Comparison of ENCODE assay signal across 1 cellular context in the genomic region with DNA sequence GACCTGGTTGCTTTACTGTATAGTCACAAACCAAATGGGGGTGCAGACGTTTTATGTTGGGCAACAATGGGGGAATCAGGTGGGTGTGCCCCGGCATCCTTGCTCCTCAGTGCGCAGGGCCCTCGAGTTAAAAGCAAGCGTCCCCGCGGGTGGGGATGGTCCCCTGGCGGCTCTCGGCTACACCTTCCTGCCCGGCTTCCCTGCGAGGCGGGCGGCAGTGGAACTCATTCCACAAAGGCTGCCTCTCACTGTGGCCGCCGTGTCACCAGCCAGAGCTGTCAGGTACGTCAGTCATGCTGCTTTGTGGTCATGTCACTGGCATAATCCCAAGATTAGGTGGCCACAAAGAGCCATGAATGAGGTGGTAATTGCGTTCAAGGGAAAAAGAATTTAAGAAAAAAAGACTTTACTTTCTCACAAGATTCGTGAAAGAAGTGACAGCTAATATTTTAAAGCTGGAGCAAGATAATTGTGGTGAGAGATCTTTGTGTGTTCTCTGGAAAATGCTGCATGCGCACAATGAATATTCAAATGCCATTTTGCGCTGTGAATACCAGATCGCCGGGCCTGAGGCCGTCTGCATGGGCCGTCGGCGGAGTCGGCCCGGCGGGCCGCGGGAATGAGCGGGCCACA.
TF ChIP-seq lines count a peak whose summit lies in the region.

No MANE protein-coding gene starts in this region.

TF ChIP-seq in HepG2, 621 proteins besides CTCF, POLR2A, EP300 and RAD21 (continued from another document):
- no peak for TF ChIP-seq ZNF580 (CRISPR knock-in tag; IDR thresholded peaks at IDR 0.05; ENCODE audit: borderline replicate concordance, low read depth)
- no peak for TF ChIP-seq GPN1 (CRISPR knock-in tag; IDR thresholded peaks at IDR 0.05; ENCODE audit: borderline replicate concordance)
- no peak for TF ChIP-seq ZNF678 (CRISPR knock-in tag; IDR thresholded peaks at IDR 0.05)
- TF ChIP-seq MATR3 (CRISPR knock-in tag; IDR thresholded peaks at IDR 0.05): no peak
- TF ChIP-seq, protein P1, sequence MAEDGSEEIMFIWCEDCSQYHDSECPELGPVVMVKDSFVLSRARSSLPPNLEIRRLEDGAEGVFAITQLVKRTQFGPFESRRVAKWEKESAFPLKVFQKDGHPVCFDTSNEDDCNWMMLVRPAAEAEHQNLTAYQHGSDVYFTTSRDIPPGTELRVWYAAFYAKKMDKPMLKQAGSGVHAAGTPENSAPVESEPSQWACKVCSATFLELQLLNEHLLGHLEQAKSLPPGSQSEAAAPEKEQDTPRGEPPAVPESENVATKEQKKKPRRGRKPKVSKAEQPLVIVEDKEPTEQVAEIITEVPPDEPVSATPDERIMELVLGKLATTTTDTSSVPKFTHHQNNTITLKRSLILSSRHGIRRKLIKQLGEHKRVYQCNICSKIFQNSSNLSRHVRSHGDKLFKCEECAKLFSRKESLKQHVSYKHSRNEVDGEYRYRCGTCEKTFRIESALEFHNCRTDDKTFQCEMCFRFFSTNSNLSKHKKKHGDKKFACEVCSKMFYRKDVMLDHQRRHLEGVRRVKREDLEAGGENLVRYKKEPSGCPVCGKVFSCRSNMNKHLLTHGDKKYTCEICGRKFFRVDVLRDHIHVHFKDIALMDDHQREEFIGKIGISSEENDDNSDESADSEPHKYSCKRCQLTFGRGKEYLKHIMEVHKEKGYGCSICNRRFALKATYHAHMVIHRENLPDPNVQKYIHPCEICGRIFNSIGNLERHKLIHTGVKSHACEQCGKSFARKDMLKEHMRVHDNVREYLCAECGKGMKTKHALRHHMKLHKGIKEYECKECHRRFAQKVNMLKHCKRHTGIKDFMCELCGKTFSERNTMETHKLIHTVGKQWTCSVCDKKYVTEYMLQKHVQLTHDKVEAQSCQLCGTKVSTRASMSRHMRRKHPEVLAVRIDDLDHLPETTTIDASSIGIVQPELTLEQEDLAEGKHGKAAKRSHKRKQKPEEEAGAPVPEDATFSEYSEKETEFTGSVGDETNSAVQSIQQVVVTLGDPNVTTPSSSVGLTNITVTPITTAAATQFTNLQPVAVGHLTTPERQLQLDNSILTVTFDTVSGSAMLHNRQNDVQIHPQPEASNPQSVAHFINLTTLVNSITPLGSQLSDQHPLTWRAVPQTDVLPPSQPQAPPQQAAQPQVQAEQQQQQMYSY (CRISPR knock-in tag; IDR thresholded peaks at IDR 0.05): no peak
- peak; percentile 50; the same call in 1 of the 2 replicates for TF ChIP-seq ZBTB8A (CRISPR knock-in tag; IDR thresholded peaks at IDR 0.05; ENCODE audit: borderline replicate concordance, low read depth)
- TF ChIP-seq FOXA3 (CRISPR knock-in tag; IDR thresholded peaks at IDR 0.05): no peak
- no peak for TF ChIP-seq SIX4 (CRISPR knock-in tag; IDR thresholded peaks at IDR 0.05)
